In genomic region chr6:64983108-64983507, GRCh38 we compare ENCODE assay signal across 31 cellular contexts.
A peak's percentile ranks its signal among the peaks of the same experiment; 100 is the strongest.
DNase-seq lines count a peak whose midpoint lies in the region; ATAC-seq and TF ChIP-seq lines count a peak whose summit lies in the region.
"Had no signal": no experiment of that assay in that cellular context is flagged by ENCODE, and none has a peak within 500 bp of the region (broad histone marks: within the 10 kb centered on the region; RNA-seq: fewer than 3 reads in every experiment).

No MANE protein-coding gene starts in this region.

- H3K9ac ChIP-seq in SK-N-SH: no peak overlapping the region
- H3K9ac ChIP-seq: BLaER1; BLaER1 treated with 17β-estradiol and CSF1 and Interleukin-3, amounts not matched to agents 10 nM and 100 nM had no signal

- no peaks in the 10 kb centered on the region for H3F3A ChIP-seq in SK-N-SH (replicated peaks; ENCODE audit: insufficient read depth)

- H3K9me3 ChIP-seq in SK-N-SH: no peaks in the 10 kb centered on the region
- H3K9me3 ChIP-seq: A549; BE2C; BLaER1; BLaER1 treated with 17β-estradiol and CSF1 and Interleukin-3, amounts not matched to agents 10 nM and 100 nM; Caco-2 had no signal

- POLR2A ChIA-PET in SK-N-SH (lab: Yijun Ruan, JAX): no interaction called here
- POLR2A ChIA-PET in T-cell (lab: Charles Lee): no interaction called here

- no peaks in the 10 kb centered on the region for H3K9me2 ChIP-seq in SK-N-SH

- H3K27me3 Mint-ChIP-seq in T-cell: no peaks in the 10 kb centered on the region
- H3K27me3 Mint-ChIP-seq: B cell; CD4-positive, alpha-beta memory T cell; CD4-positive, alpha-beta T cell; CD4-positive, CD25-positive, alpha-beta regulatory T cell; CD8-positive, alpha-beta memory T cell had no signal

- no peak overlapping the region for H2AFZ ChIP-seq in SK-N-SH (ENCODE audit: low read depth)

- no peak for TF ChIP-seq EP300 in SK-N-SH (IDR thresholded peaks at IDR 0.05; ENCODE audit: borderline replicate concordance in 1 of 2, low read depth in 1 of 2, low read length in 1 of 2)

- H3K4me3 ChIP-seq in SK-N-SH (ENCODE audit: low read depth in 2 of 2, low read length in 1 of 2): no peak overlapping the region
- H3K4me3 ChIP-seq: A549; BLaER1; BLaER1 treated with 17β-estradiol and CSF1 and Interleukin-3, amounts not matched to agents 10 nM and 100 nM had no signal

- no peaks in the 10 kb centered on the region for H3K79me2 ChIP-seq in SK-N-SH (ENCODE audit: insufficient read depth)

- no peak for TF ChIP-seq RAD21 in SK-N-SH (IDR thresholded peaks at IDR 0.05; ENCODE audit: low read length)

- no peak overlapping the region for H3K27ac ChIP-seq in SK-N-SH (ENCODE audit: low read depth in 2 of 2, low read length in 1 of 2)
- H3K27ac ChIP-seq: 22Rv1; A549; BLaER1; BLaER1 treated with 17β-estradiol and CSF1 and Interleukin-3, amounts not matched to agents 10 nM and 100 nM; C4-2B had no signal

- DNase-seq in SK-N-SH: no peak
- peak; percentile 52 for DNase-seq in SK-N-DZ (ENCODE audit: low spot score)
- no peak for DNase-seq in T-cell
- DNase-seq: 8988T; ACHN; AML-193; BE2C; C1 segment of cervical spinal cord; Caco-2; Calu3; CD4-positive, alpha-beta memory T cell; CD4-positive, alpha-beta T cell; CD4-positive, CD25-positive, alpha-beta regulatory T cell; CD8-positive, alpha-beta memory T cell; CD8-positive, alpha-beta T cell; COR-L47; DMS 273 treated with DMSO at 0.1 percent for 48 hours; DMS153; DMS53; DMS79; DMS79 treated with DMSO at 0.1 percent for 48 hours; DND-41; EL had no signal

- 47% methylated on average over 3 of the region's 3 CpGs for WGBS in SK-N-SH (ENCODE audit: low lambda C conversion rate)

- H3K4me2 ChIP-seq in SK-N-SH: no peak overlapping the region
- H3K4me2 ChIP-seq: A549; BLaER1; BLaER1 treated with 17β-estradiol and CSF1 and Interleukin-3, amounts not matched to agents 10 nM and 100 nM had no signal

- no peaks in the 10 kb centered on the region; a peak in 1 of 4 replicates for H3K4me1 ChIP-seq in SK-N-SH (ENCODE audit: control insufficient read depth in 1 of 2, insufficient read depth in 2 of 2, low read depth in 1 of 2, low read length in 1 of 2)
- H3K4me1 ChIP-seq: A549, BLaER1 had no signal

- no peaks in the 10 kb centered on the region for H4K20me1 ChIP-seq in SK-N-SH (ENCODE audit: insufficient read depth)
- H4K20me1 ChIP-seq: BLaER1; BLaER1 treated with 17β-estradiol and CSF1 and Interleukin-3, amounts not matched to agents 10 nM and 100 nM had no signal

- no peaks in the 10 kb centered on the region for H3K27me3 ChIP-seq in SK-N-SH (ENCODE audit: insufficient read depth)
- H3K27me3 ChIP-seq: BE2C; BLaER1; BLaER1 treated with 17β-estradiol and CSF1 and Interleukin-3, amounts not matched to agents 10 nM and 100 nM had no signal

- H3K4me1 Mint-ChIP-seq in T-cell: no peaks in the 10 kb centered on the region
- H3K4me1 Mint-ChIP-seq: B cell; CD14-positive monocyte; CD4-positive, alpha-beta memory T cell; CD4-positive, CD25-positive, alpha-beta regulatory T cell; CD8-positive, alpha-beta memory T cell had no signal

- TF ChIP-seq CTCF in SK-N-SH (IDR thresholded peaks at IDR 0.05): no peak

- H3K4me3 Mint-ChIP-seq in T-cell: no peak overlapping the region
- H3K4me3 Mint-ChIP-seq: B cell; CD14-positive monocyte; CD4-positive, alpha-beta memory T cell; CD4-positive, alpha-beta T cell; CD4-positive, CD25-positive, alpha-beta regulatory T cell; CD8-positive, alpha-beta memory T cell; CD8-positive, alpha-beta T cell had no signal

- no peaks in the 10 kb centered on the region for H3K36me3 Mint-ChIP-seq in T-cell
- H3K36me3 Mint-ChIP-seq: CD14-positive monocyte; CD4-positive, alpha-beta memory T cell; CD4-positive, CD25-positive, alpha-beta regulatory T cell; CD8-positive, alpha-beta memory T cell; CD8-positive, alpha-beta T cell had no signal

- no peak overlapping the region for H3K27ac Mint-ChIP-seq in T-cell
- H3K27ac Mint-ChIP-seq: B cell; CD14-positive monocyte; CD4-positive, alpha-beta memory T cell; CD4-positive, alpha-beta T cell; CD4-positive, CD25-positive, alpha-beta regulatory T cell; CD8-positive, alpha-beta memory T cell; CD8-positive, alpha-beta T cell had no signal

- CTCF ChIA-PET in SK-N-SH (lab: Yijun Ruan, JAX): no interaction called here
- CTCF ChIA-PET in T-cell (lab: Charles Lee): no interaction called here

- H3K36me3 ChIP-seq in SK-N-SH (replicated peaks in 1 of 2; ENCODE audit: control insufficient read depth in 1 of 2, insufficient read depth in 2 of 2, low read length in 1 of 2): no peaks in the 10 kb centered on the region
- H3K36me3 ChIP-seq: BE2C; BLaER1; BLaER1 treated with 17β-estradiol and CSF1 and Interleukin-3, amounts not matched to agents 10 nM and 100 nM had no signal

- H3K9me3 Mint-ChIP-seq in T-cell: peaks cover 3 to 14% (median 13%) of the 10 kb centered on the region in 3 donors

- ATAC-seq in SK-N-SH treated with all-trans-retinoic acid at 6 μM for 48 hours: no peak
- ATAC-seq in T-cell (replicated peaks in 1 of 4): no peak
- ATAC-seq: A549; CD8-positive, alpha-beta T cell had no signal

TF ChIP-seq in SK-N-SH treated with all-trans-retinoic acid at 6 μM for 48 hours, 23 proteins besides CTCF, POLR2A, EP300 and RAD21 (continues in another document):
- TF ChIP-seq ISL1 (CRISPR knock-in tag; IDR thresholded peaks at IDR 0.05): peak; percentile 100
- peak; percentile 81 for TF ChIP-seq TSHZ2 (CRISPR knock-in tag; IDR thresholded peaks at IDR 0.05)
- 0 out of 2 replicates have a peak, but pooled peaks have one; percentile 61 for TF ChIP-seq SNAI2 (CRISPR knock-in tag; IDR thresholded peaks at IDR 0.05)

TF ChIP-seq in SK-N-SH, 30 proteins besides CTCF, POLR2A, EP300 and RAD21:
- no peak for TF ChIP-seq GABPA (IDR thresholded peaks at IDR 0.05; ENCODE audit: low read depth)
- no peak for TF ChIP-seq IRF3 (IDR thresholded peaks at IDR 0.05; ENCODE audit: low read depth, low read length)
- TF ChIP-seq FOXM1 (IDR thresholded peaks at IDR 0.05; ENCODE audit: low read depth): no peak
- no peak for TF ChIP-seq CHD2 (IDR thresholded peaks at IDR 0.05; ENCODE audit: low read length, partially characterized antibody)
- no peak for TF ChIP-seq ZBTB33 (IDR thresholded peaks at IDR 0.05; ENCODE audit: borderline replicate concordance, low read depth)
- no peak for TF ChIP-seq MEF2A (IDR thresholded peaks at IDR 0.05; ENCODE audit: borderline replicate concordance, low read depth)
- TF ChIP-seq ELF1 (IDR thresholded peaks at IDR 0.05): no peak
